8 cellular contexts compared by ENCODE assay signal in genomic region chr15:55319537-55320325, GRCh38. TPM values are rescaled to one million over a fixed set of nuclear protein-coding genes. Genes with fewer than 3 reads are reported as not detected.
DNase-seq lines count a peak whose midpoint lies in the region; ATAC-seq, FAIRE-seq and TF ChIP-seq lines count a peak whose summit lies in the region.

No MANE protein-coding gene starts in this region.

- RAD21 ChIA-PET in GM12878 (lab: Charles Lee; ENCODE audit: unreplicated experiment) = interaction anchor here (0.9 to 2.3 kb wide), 7 partner anchors 29 to 123 kb away, joined by 3 to 24 read pairs (median 4); partner anchors contain the start of genes CCPG1, PIERCE2 and RSL24D1

- H3K4me3 ChIP-seq in BJ (ENCODE audit: low read depth, low read length) (peak overlapping the region; percentile 52), GM12878 (peak overlapping the region; percentile 80), liver (ENCODE audit: low read depth in 1 of 3, low read length in 3 of 3) (peak overlapping the region; percentile 85 to 87 (median 86)), tibial nerve (peak overlapping the region; percentile 60 to 96 (median 78))

- no peak for DNase-seq in BJ (ENCODE audit: low read depth)
- peak; percentile 49 for DNase-seq in M059J (ENCODE audit: low read depth)
- DNase-seq in GM12878 (ENCODE audit: low read depth, low spot score) = peak; percentile 32
- DNase-seq in tibial nerve (ENCODE audit: low spot score in 2 of 2) = peak in 1 of 2 donors; percentile 14
- DNase-seq in SK-N-DZ (ENCODE audit: low spot score) = no peak
- DNase-seq in DMS 273 treated with DMSO at 0.1 percent for 48 hours (lab: John Stamatoyannopoulos, UW) = no peak

- TF ChIP-seq CTCF in BJ (IDR thresholded peaks at IDR 0.05; ENCODE audit: insufficient read depth, low read depth, low read length) (no peak), GM12878 (IDR thresholded peaks at IDR 0.05 in 2 of 3, conservative IDR thresholded peaks at IDR 0.05 in 1 of 3; ENCODE audit: control insufficient read depth in 2 of 3, extremely low read depth in 1 of 3, insufficient read depth in 1 of 3, low read depth in 3 of 3, low read length in 3 of 3) (no peak), liver (IDR thresholded peaks at IDR 0.05; ENCODE audit: low read depth, low read length, missing input control) (no peak), tibial nerve (IDR thresholded peaks at IDR 0.05) (no peak)

- SMC1A ChIA-PET in GM12878 (lab: Charles Lee; ENCODE audit: uncharacterized antibody, unreplicated experiment) = interaction anchor here (0.6 to 2.5 kb wide), 18 partner anchors 20 to 122 kb away, joined by 3 to 13 read pairs (median 5); partner anchors contain the start of genes CCPG1 and PIERCE2

- H3K36me3 ChIP-seq in BJ (ENCODE audit: control insufficient read depth, insufficient read depth, low read length) = no peaks in the 10 kb centered on the region
- no peaks in the 10 kb centered on the region; a peak in 1 of 4 replicates for H3K36me3 ChIP-seq in GM12878 (ENCODE audit: control insufficient read depth in 2 of 2, insufficient read depth in 2 of 2, low read length in 1 of 2)
- H3K36me3 ChIP-seq in liver (ENCODE audit: control insufficient read depth in 4 of 4, insufficient read depth in 3 of 4, low read depth in 1 of 4, low read length in 3 of 4) = no peaks in the 10 kb centered on the region
- peaks cover 0 to 20% (median 0%) of the 10 kb centered on the region in 3 donors for H3K36me3 ChIP-seq in tibial nerve

- no peak for TF ChIP-seq RAD21 in GM12878 (IDR thresholded peaks at IDR 0.05; ENCODE audit: insufficient read depth, low read depth, low read length)
- no peak for TF ChIP-seq RAD21 in liver (IDR thresholded peaks at IDR 0.05)

- H3K9me3 ChIP-seq in GM12878 (replicated peaks; ENCODE audit: control insufficient read depth, insufficient read depth, low read length) (no peaks in the 10 kb centered on the region), liver (ENCODE audit: control insufficient read depth in 4 of 4, low read length in 3 of 4) (no peaks in the 10 kb centered on the region), tibial nerve (no peaks in the 10 kb centered on the region)

- H3K27me3 ChIP-seq in BJ (ENCODE audit: control insufficient read depth, insufficient read depth, low read length) = no peaks in the 10 kb centered on the region
- H3K27me3 ChIP-seq in GM12878 (replicated peaks in 1 of 2; ENCODE audit: control insufficient read depth in 2 of 2, insufficient read depth in 2 of 2, low read length in 1 of 2) = no peaks in the 10 kb centered on the region
- H3K27me3 ChIP-seq in liver (ENCODE audit: control insufficient read depth in 4 of 4, insufficient read depth in 4 of 4, low read length in 3 of 4) = no peaks in the 10 kb centered on the region
- no peaks in the 10 kb centered on the region for H3K27me3 ChIP-seq in tibial nerve

- intact Hi-C loops in GM12878 (cut with micrococcal nuclease; ENCODE audit: unreplicated experiment) = loop anchor here (2.0 kb wide), 1 partner anchor 89 kb away; the partner anchor contains the start of genes CCPG1 and PIERCE2

- peaks cover 33% of the 10 kb centered on the region for H3K79me2 ChIP-seq in GM12878 (ENCODE audit: control insufficient read depth, insufficient read depth, low read length)

- WGBS in GM12878 (ENCODE audit: insufficient coverage, insufficient replicate concordance, low lambda C conversion rate, missing lambda C conversion rate) = 1% methylated on average over 5 of the region's 5 CpGs
- 49% methylated on average over 5 of the region's 5 CpGs for WGBS in liver
- 40 to 44% methylated on average over 5 of the region's 5 CpGs for WGBS in tibial nerve, 2 donors

- CTCF ChIA-PET in BJ (lab: Yijun Ruan, JAX) (interaction anchor here (0.7 to 1.4 kb wide), 4 partner anchors 19 to 123 kb away, joined by 3 read pairs; partner anchors contain the start of gene RSL24D1), GM12878 (lab: Yijun Ruan, JAX) (interaction anchor here (0.6 to 2.0 kb wide), 11 partner anchors 25 to 140 kb away, joined by 3 to 11 read pairs (median 3); partner anchors contain the start of genes CCPG1, PIERCE2 and RSL24D1)

- H3K4me1 ChIP-seq in GM12878 (ENCODE audit: control insufficient read depth, insufficient read depth, low read length) (no peaks in the 10 kb centered on the region), liver (ENCODE audit: control insufficient read depth in 4 of 4, insufficient read depth in 4 of 4, low read length in 3 of 4) (peaks cover 4 to 16% (median 9%) of the 10 kb centered on the region in 4 donors), tibial nerve (peaks cover 0 to 37% (median 25%) of the 10 kb centered on the region in 4 donors)

- TF ChIP-seq EP300 in GM12878 (IDR thresholded peaks at IDR 0.05; ENCODE audit: borderline replicate concordance in 1 of 2, control insufficient read depth in 1 of 2, low read depth in 2 of 2, low read length in 2 of 2) (no peak), tibial nerve (IDR thresholded peaks at IDR 0.05) (no peak)

- POLR2A ChIA-PET in BJ (lab: Charles Lee) (interaction anchor here (0.6 to 1.5 kb wide), 2 partner anchors 25 to 123 kb away, joined by 4 to 5 read pairs; partner anchors contain the start of gene RSL24D1), GM12878 (lab: Charles Lee) (interaction anchor here (0.6 to 2.5 kb wide), 4 partner anchors 38 to 88 kb away, joined by 3 to 12 read pairs (median 4); partner anchors contain the start of genes CCPG1 and PIERCE2)

- H3K4me2 ChIP-seq in GM12878 (ENCODE audit: control insufficient read depth, insufficient read depth) = peak overlapping the region; percentile 92

- peak; percentile 75 for FAIRE-seq in GM12878 (lab: Jason Lieb, UNC)

- H3K9ac ChIP-seq in GM12878 (ENCODE audit: control insufficient read depth, insufficient read depth, low read length) (peak overlapping the region; percentile 100), liver (ENCODE audit: low read depth in 1 of 2, low read length in 2 of 2) (peak overlapping the region; percentile 72 to 79)

- ATAC-seq in GM19395 (IDR thresholded peaks at IDR 0.05; ENCODE audit: unreplicated experiment) = peak; percentile 46
- ATAC-seq in GM12878 = peak; percentile 83

- TF ChIP-seq POLR2A in GM12878 (IDR thresholded peaks at IDR 0.05; ENCODE audit: low read depth, low read length) (no peak; the same call in 1 of the 2 replicates), tibial nerve (IDR thresholded peaks at IDR 0.05) (no peak)

- no peaks in the 10 kb centered on the region for H4K20me1 ChIP-seq in GM12878 (ENCODE audit: control insufficient read depth, insufficient read depth)

- in situ Hi-C loops in GM12878 (cut with MboI) = no loop called here

- peak overlapping the region; percentile 100 for H3K27ac ChIP-seq in GM12878 (ENCODE audit: control insufficient read depth, insufficient read depth)
- H3K27ac ChIP-seq in liver (ENCODE audit: low read depth in 1 of 2, low read length in 2 of 2) = peak overlapping the region; percentile 94 to 97
- H3K27ac ChIP-seq in tibial nerve = peak overlapping the region; percentile 38 to 92 (median 89)

- peak overlapping the region; percentile 99 for H2AFZ ChIP-seq in GM12878 (ENCODE audit: control insufficient read depth, low read depth, low read length)

- BruUV-seq in GM12878 (replicated peaks; lab: Mats Ljungman, UMichigan) = TSS peak; percentile 88

RNA-seq across cellular contexts. Expression of gene PIGB, which starts 0.7 kb away (rescaled TPM):
- polyA plus RNA-seq in BJ (2011; rRNA removed) (10.1 and 18.5 TPM in 2 replicates), GM12878 (2011; rRNA removed) (46.0 and 58.3 TPM in 2 replicates), GM12878 (2014; fragmentation: Illumina TruSeq; extraction: Trizol) (23.8 and 30.8 TPM in 2 replicates), GM12878 (2014; fragmentation: Nextera tagmentation; extraction: Ambion mirVana) (10 to 100 TPM; 22.7 to 44.6 TPM), GM12878 (2014; rRNA removed) (16.9 and 17.9 TPM in 2 replicates), GM12878 (2016; fragmentation: Nextera tagmentation; extraction: Ambion mirVana) (10 to 100 TPM; 26.6 to 35.4 TPM), liver (1 to 10 TPM; 3.4 to 9.7 TPM)
- 6.0 and 12.4 TPM in 2 replicates for polyA minus RNA-seq in BJ (2011; rRNA and poly(A)+ RNA removed)
- 15.3 and 18.0 TPM in 2 replicates for total RNA-seq in M059J (2014; rRNA removed; shearing (Covaris generic))
- total RNA-seq in GM12878 (2013; cell fraction: nucleolus; rRNA removed) = 76.7 and 77.5 TPM in 2 replicates
- total RNA-seq in GM12878 (2014; rRNA removed) (20.7 and 25.9 TPM in 2 replicates), GM12878 (2014; rRNA removed; fragmentation: Illumina TruSeq; extraction: Trizol) (27.8 and 28.7 TPM in 2 replicates), GM12878 (2021) (21.2 and 23.7 TPM in 2 replicates), liver (1 to 10 TPM; 4.8 to 4.9 TPM), tibial nerve (10 to 100 TPM in 3 of 4 donors, 1 to 10 TPM in 1; 4.0 to 16.1 (median 13.8) TPM)
- 16.8 TPM for polyA plus RNA-seq in GM12878 (2011; ENCODE audit: low read depth)
- 18.0 and 20.1 TPM in 2 replicates for polyA plus RNA-seq in GM12878 (2011; cell fraction: cytosol; rRNA removed)
- 34.0 and 35.9 TPM in 2 replicates for polyA plus RNA-seq in GM12878 (2011; cell fraction: nucleus; rRNA removed)
- polyA plus RNA-seq in GM12878 (2012) = 13.7 and 18.8 TPM in 2 replicates
- polyA minus RNA-seq in GM12878 (2011; rRNA and poly(A)+ RNA removed) = 22.5 and 25.7 TPM in 2 replicates
- polyA minus RNA-seq in GM12878 (2011; cell fraction: cytosol; rRNA and poly(A)+ RNA removed) = 5.7 and 13.0 TPM in 2 replicates
- 19.1 and 28.2 TPM in 2 replicates for polyA minus RNA-seq in GM12878 (2011; cell fraction: nucleus; rRNA and poly(A)+ RNA removed)
- 4.8 and 7.1 TPM in 2 replicates for polyA plus RNA-seq in SK-N-DZ (2014; cell fraction: cytosol; rRNA removed)
- polyA plus RNA-seq in SK-N-DZ (2014; cell fraction: nucleus; rRNA removed) = 9.8 and 12.9 TPM in 2 replicates

RNA-seq across cellular contexts. Expression of gene PIGBOS1, which starts 0.8 kb away (rescaled TPM):
- polyA plus RNA-seq in BJ (2011; rRNA removed) = 12.2 and 16.0 TPM in 2 replicates
- 2.1 and 2.7 TPM in 2 replicates for polyA minus RNA-seq in BJ (2011; rRNA and poly(A)+ RNA removed)
- total RNA-seq in M059J (2014; rRNA removed; shearing (Covaris generic)) = 12.2 and 23.2 TPM in 2 replicates
- total RNA-seq in GM12878 (2013; cell fraction: nucleolus; rRNA removed) = 18.0 and 21.5 TPM in 2 replicates
- 7.1 and 8.1 TPM in 2 replicates for total RNA-seq in GM12878 (2014; rRNA removed)
- 14.0 and 14.1 TPM in 2 replicates for total RNA-seq in GM12878 (2014; rRNA removed; fragmentation: Illumina TruSeq; extraction: Trizol)
- 7.1 and 7.6 TPM in 2 replicates for total RNA-seq in GM12878 (2021)
- polyA plus RNA-seq in GM12878 (2011; ENCODE audit: low read depth) = 13.4 TPM
- 9.9 and 17.1 TPM in 2 replicates for polyA plus RNA-seq in GM12878 (2011; rRNA removed)
- polyA plus RNA-seq in GM12878 (2011; cell fraction: cytosol; rRNA removed) = 8.7 and 11.8 TPM in 2 replicates
- polyA plus RNA-seq in GM12878 (2011; cell fraction: nucleus; rRNA removed) = 3.9 and 5.1 TPM in 2 replicates
- 12.8 and 18.7 TPM in 2 replicates for polyA plus RNA-seq in GM12878 (2012)
- 5.7 and 9.0 TPM in 2 replicates for polyA plus RNA-seq in GM12878 (2014; fragmentation: Illumina TruSeq; extraction: Trizol)
- 10 to 100 TPM; 19.9 to 24.7 TPM for polyA plus RNA-seq in GM12878 (2014; fragmentation: Nextera tagmentation; extraction: Ambion mirVana)
- polyA plus RNA-seq in GM12878 (2014; rRNA removed) = 10.5 and 12.5 TPM in 2 replicates
- 10 to 100 TPM; 10.0 to 13.2 TPM for polyA plus RNA-seq in GM12878 (2016; fragmentation: Nextera tagmentation; extraction: Ambion mirVana)
- 2.2 and 2.6 TPM in 2 replicates for polyA minus RNA-seq in GM12878 (2011; rRNA and poly(A)+ RNA removed)
- 4.0 and 5.2 TPM in 2 replicates for polyA minus RNA-seq in GM12878 (2011; cell fraction: cytosol; rRNA and poly(A)+ RNA removed)
- 7.7 and 16.2 TPM in 2 replicates for polyA minus RNA-seq in GM12878 (2011; cell fraction: nucleus; rRNA and poly(A)+ RNA removed)
- 1 to 10 TPM; 4.7 to 7.0 TPM for total RNA-seq in liver
- 10 to 100 TPM in 1 of 2 donors, 1 to 10 TPM in 1; 7.5 to 14.3 TPM for polyA plus RNA-seq in liver
- 10 to 100 TPM in 3 of 4 donors, 1 to 10 TPM in 1; 7.9 to 35.8 (median 16.5) TPM for total RNA-seq in tibial nerve
- polyA plus RNA-seq in SK-N-DZ (2014; cell fraction: cytosol; rRNA removed) = 24.2 and 41.7 TPM in 2 replicates
- 6.5 and 36.2 TPM in 2 replicates for polyA plus RNA-seq in SK-N-DZ (2014; cell fraction: nucleus; rRNA removed)

RNA-seq across cellular contexts. Expression of gene RAB27A, which starts 30.1 kb away (rescaled TPM):
- 12.1 and 17.8 TPM in 2 replicates for polyA plus RNA-seq in BJ (2011; rRNA removed)
- polyA minus RNA-seq in BJ (2011; rRNA and poly(A)+ RNA removed) = 2.3 and 6.5 TPM in 2 replicates
- total RNA-seq in M059J (2014; rRNA removed; shearing (Covaris generic)) = 2.3 and 9.0 TPM in 2 replicates
- total RNA-seq in GM12878 (2013; cell fraction: nucleolus; rRNA removed) = 104 and 107 TPM in 2 replicates
- total RNA-seq in GM12878 (2014; rRNA removed) = 13.3 and 15.4 TPM in 2 replicates
- total RNA-seq in GM12878 (2014; rRNA removed; fragmentation: Illumina TruSeq; extraction: Trizol) = 27.6 and 30.8 TPM in 2 replicates
- 52.2 and 53.2 TPM in 2 replicates for total RNA-seq in GM12878 (2021)
- polyA plus RNA-seq in GM12878 (2011; ENCODE audit: low read depth) = 14.9 TPM
- 139 and 184 TPM in 2 replicates for polyA plus RNA-seq in GM12878 (2011; rRNA removed)
- polyA plus RNA-seq in GM12878 (2011; cell fraction: cytosol; rRNA removed) = 55.6 and 70.9 TPM in 2 replicates
- polyA plus RNA-seq in GM12878 (2011; cell fraction: nucleus; rRNA removed) = 35.5 and 42.4 TPM in 2 replicates
- 17.4 and 27.6 TPM in 2 replicates for polyA plus RNA-seq in GM12878 (2012)
- polyA plus RNA-seq in GM12878 (2014; fragmentation: Illumina TruSeq; extraction: Trizol) = 65.4 and 85.6 TPM in 2 replicates
- polyA plus RNA-seq in GM12878 (2014; fragmentation: Nextera tagmentation; extraction: Ambion mirVana) = 10 to 100 TPM; 24.6 to 36.5 TPM
- 44.3 and 50.6 TPM in 2 replicates for polyA plus RNA-seq in GM12878 (2014; rRNA removed)
- 10 to 100 TPM; 32.0 to 33.9 TPM for polyA plus RNA-seq in GM12878 (2016; fragmentation: Nextera tagmentation; extraction: Ambion mirVana)
- 38.7 and 48.9 TPM in 2 replicates for polyA minus RNA-seq in GM12878 (2011; rRNA and poly(A)+ RNA removed)
- 20.4 and 23.8 TPM in 2 replicates for polyA minus RNA-seq in GM12878 (2011; cell fraction: cytosol; rRNA and poly(A)+ RNA removed)
- polyA minus RNA-seq in GM12878 (2011; cell fraction: nucleus; rRNA and poly(A)+ RNA removed) = 14.3 and 20.1 TPM in 2 replicates
- 10 to 100 TPM in 1 of 2 donors, 1 to 10 TPM in 1; 6.4 to 28.4 TPM for total RNA-seq in liver
- polyA plus RNA-seq in liver = 10 to 100 TPM; 21.5 to 30.8 TPM
- 10 to 100 TPM in 1 of 4 donors, 1 to 10 TPM in 3; 6.5 to 14.9 (median 8.3) TPM for total RNA-seq in tibial nerve
- 1.1 and 1.2 TPM in 2 replicates for polyA plus RNA-seq in SK-N-DZ (2014; cell fraction: cytosol; rRNA removed)
- 0.84 and 2.1 TPM in 2 replicates for polyA plus RNA-seq in SK-N-DZ (2014; cell fraction: nucleus; rRNA removed)

Comparison
In these comparisons a context has a peak if more than half of its experiments do, and no peak if none do; other contexts are left out.
1. DNase-seq: peak in M059J (single experiment) and GM12878 (single experiment); none in BJ (single experiment), SK-N-DZ (single experiment) and DMS 273 treated with DMSO at 0.1 percent for 48 hours (single experiment).
2. Peak in every context shown above with its lines, with median percentiles within 50 percentile points of each other: H3K4me3 ChIP-seq and H3K27ac ChIP-seq.